In genomic region chr17:40382251-40382650, GRCh38 we compare ENCODE assay signal across 35 cellular contexts. TPM values are rescaled to one million over a fixed set of nuclear protein-coding genes. Genes with fewer than 3 reads are reported as not detected.
"Had no signal": no experiment of that assay in that cellular context is flagged by ENCODE, and none has a peak within 500 bp of the region (broad histone marks: within the 10 kb centered on the region; RNA-seq: fewer than 3 reads in every experiment).

No MANE protein-coding gene starts in this region.

- H3K36me3 Mint-ChIP-seq: activated CD4-positive, alpha-beta memory T cell treated with anti-CD3 and anti-CD28 coated beads for 36 hours; activated naive CD4-positive, alpha-beta T cell treated with anti-CD3 and anti-CD28 coated beads, Interleukin-2, amount 50 U/mL, for 24 hours had no signal

- DNase-seq: activated CD4-positive, alpha-beta memory T cell treated with anti-CD3 and anti-CD28 coated beads for 36 hours; activated CD4-positive, alpha-beta T cell treated with anti-CD3 and anti-CD28 coated beads for 36 hours; activated CD4-positive, alpha-beta T cell treated with anti-CD3 and anti-CD28 coated beads, Interleukin-2, amount 10 ng/mL, durations not matched to agents 24 days and 14 days; activated CD4-positive, CD25-positive, alpha-beta regulatory T cell; activated CD4-positive, CD25-positive, alpha-beta regulatory T cell treated with anti-CD3 and anti-CD28 coated beads, Interleukin-2, amount 50 U/mL, for 72 hours; activated CD8-positive, alpha-beta memory T cell treated with anti-CD3 and anti-CD28 coated beads, Interleukin-2, amount 10 ng/mL, durations not matched to agents 7 days and 5 days; activated CD8-positive, alpha-beta memory T cell treated with anti-CD3 and anti-CD28 coated beads, Interleukin-2, amount 50 U/mL, for 4 hours; activated CD8-positive, alpha-beta T cell treated with anti-CD3 and anti-CD28 coated beads, Interleukin-2, amount 10 ng/mL, durations not matched to agents 7 days and 5 days; activated effector memory CD4-positive, alpha-beta T cell treated with anti-CD3 and anti-CD28 coated beads, Interleukin-2, amount 50 U/mL, for 16 hours; activated naive CD4-positive, alpha-beta T cell treated with anti-CD3 and anti-CD28 coated beads for 36 hours; activated naive CD8-positive, alpha-beta T cell treated with anti-CD3 and anti-CD28 coated beads for 36 hours; activated naive CD8-positive, alpha-beta T cell treated with anti-CD3 and anti-CD28 coated beads, Interleukin-2, amount 50 U/mL, for 24 hours; activated T-cell treated with anti-CD3 and anti-CD28 coated beads, Interleukin-2, amount 50 U/mL, for 1 hour; activated T-cell treated with anti-CD3 and anti-CD28 coated beads, Interleukin-2, amount 50 U/mL, for 48 hours; brain microvascular endothelial cell; dorsolateral prefrontal cortex; effector memory CD4-positive, alpha-beta T cell; erythroblast; heart right ventricle; T-helper 1 cell; T-helper 17 cell; T1000 had no signal

- H3K4me3 ChIP-seq: ascending aorta, coronary artery, dorsolateral prefrontal cortex, esophagus muscularis mucosa, gastroesophageal sphincter, heart right ventricle, hepatocyte had no signal

- H3K4me3 Mint-ChIP-seq: activated CD4-positive, alpha-beta memory T cell treated with anti-CD3 and anti-CD28 coated beads for 36 hours; activated CD4-positive, alpha-beta T cell treated with anti-CD3 and anti-CD28 coated beads for 36 hours; activated CD4-positive, alpha-beta T cell treated with anti-CD3 and anti-CD28 coated beads, Interleukin-2, amount 10 ng/mL, durations not matched to agents 24 days and 14 days; activated CD8-positive, alpha-beta memory T cell treated with anti-CD3 and anti-CD28 coated beads, Interleukin-2, amount 10 ng/mL, durations not matched to agents 7 days and 5 days; activated CD8-positive, alpha-beta T cell treated with anti-CD3 and anti-CD28 coated beads, Interleukin-2, amount 10 ng/mL, durations not matched to agents 7 days and 5 days; activated naive CD4-positive, alpha-beta T cell treated with anti-CD3 and anti-CD28 coated beads for 36 hours; activated naive CD4-positive, alpha-beta T cell treated with anti-CD3 and anti-CD28 coated beads, Interleukin-2, amount 50 U/mL, for 24 hours; activated naive CD8-positive, alpha-beta T cell treated with anti-CD3 and anti-CD28 coated beads for 36 hours; activated naive CD8-positive, alpha-beta T cell treated with anti-CD3 and anti-CD28 coated beads, Interleukin-2, amount 50 U/mL, for 24 hours; activated T-helper 1 cell treated with anti-CD3 and anti-CD28 coated beads, Interleukin-12 subunit alpha, Interleukin-12 subunit beta, Interleukin-2, Interleukin-4 antibody, amounts not matched to agents 30 ng/mL and 10 ng/mL and 1 ng/mL, durations not matched to agents 14 hours and 24 hours and 36 hours; central memory CD8-positive, alpha-beta T cell; dendritic cell treated with granulocyte-macrophage colony-stimulating factor and Interleukin-4, amounts not matched to agents 40 ng/mL and 50 ng/mL, for 4 days; T-helper 17 cell; T-helper 2 cell treated with Interferon-gamma antibody and Interleukin-4, amounts not matched to agents 5 μg/mL and 100 μg/mL, for 36 hours had no signal

- H3K4me1 Mint-ChIP-seq: activated CD4-positive, alpha-beta T cell treated with anti-CD3 and anti-CD28 coated beads for 36 hours; activated CD4-positive, alpha-beta T cell treated with anti-CD3 and anti-CD28 coated beads, Interleukin-2, amount 10 ng/mL, durations not matched to agents 24 days and 14 days; activated CD8-positive, alpha-beta memory T cell treated with anti-CD3 and anti-CD28 coated beads, Interleukin-2, amount 10 ng/mL, durations not matched to agents 7 days and 5 days; activated naive CD4-positive, alpha-beta T cell treated with anti-CD3 and anti-CD28 coated beads, Interleukin-2, amount 50 U/mL, for 24 hours; activated naive CD8-positive, alpha-beta T cell treated with anti-CD3 and anti-CD28 coated beads for 36 hours; activated naive CD8-positive, alpha-beta T cell treated with anti-CD3 and anti-CD28 coated beads, Interleukin-2, amount 50 U/mL, for 24 hours; central memory CD8-positive, alpha-beta T cell; T-helper 17 cell had no signal

- H3K27me3 ChIP-seq: ascending aorta, brain microvascular endothelial cell, esophagus muscularis mucosa, hepatocyte had no signal

- H3K27me3 Mint-ChIP-seq: activated CD4-positive, alpha-beta memory T cell treated with anti-CD3 and anti-CD28 coated beads for 36 hours; activated CD4-positive, alpha-beta T cell treated with anti-CD3 and anti-CD28 coated beads for 36 hours; activated CD4-positive, alpha-beta T cell treated with anti-CD3 and anti-CD28 coated beads, Interleukin-2, amount 10 ng/mL, durations not matched to agents 24 days and 14 days; activated naive CD4-positive, alpha-beta T cell treated with anti-CD3 and anti-CD28 coated beads, Interleukin-2, amount 50 U/mL, for 24 hours; activated naive CD8-positive, alpha-beta T cell treated with anti-CD3 and anti-CD28 coated beads, Interleukin-2, amount 50 U/mL, for 24 hours; central memory CD8-positive, alpha-beta T cell had no signal

- H3K9me3 Mint-ChIP-seq: activated CD4-positive, alpha-beta memory T cell treated with anti-CD3 and anti-CD28 coated beads for 36 hours; activated CD4-positive, alpha-beta T cell treated with anti-CD3 and anti-CD28 coated beads, Interleukin-2, amount 10 ng/mL, durations not matched to agents 24 days and 14 days; activated naive CD4-positive, alpha-beta T cell treated with anti-CD3 and anti-CD28 coated beads for 36 hours; activated naive CD4-positive, alpha-beta T cell treated with anti-CD3 and anti-CD28 coated beads, Interleukin-2, amount 50 U/mL, for 24 hours; activated naive CD8-positive, alpha-beta T cell treated with anti-CD3 and anti-CD28 coated beads for 36 hours; activated naive CD8-positive, alpha-beta T cell treated with anti-CD3 and anti-CD28 coated beads, Interleukin-2, amount 50 U/mL, for 24 hours; activated T-helper 1 cell treated with anti-CD3 and anti-CD28 coated beads, Interleukin-12 subunit alpha, Interleukin-12 subunit beta, Interleukin-2, Interleukin-4 antibody, amounts not matched to agents 30 ng/mL and 10 ng/mL and 1 ng/mL, durations not matched to agents 14 hours and 24 hours and 36 hours; activated T-helper 2 cell treated with anti-CD3 and anti-CD28 coated beads, Interferon-gamma antibody, Interleukin-2, Interleukin-4, amounts not matched to agents 10 μg/mL and 5 μg/mL and 100 μg/mL, durations not matched to agents 14 hours and 24 hours and 36 hours; central memory CD8-positive, alpha-beta T cell; dendritic cell treated with granulocyte-macrophage colony-stimulating factor and Interleukin-4, amounts not matched to agents 40 ng/mL and 50 ng/mL, for 4 days; T-helper 2 cell treated with Interferon-gamma antibody and Interleukin-4, amounts not matched to agents 5 μg/mL and 100 μg/mL, for 36 hours had no signal

- H3K27ac Mint-ChIP-seq: activated CD4-positive, alpha-beta memory T cell treated with anti-CD3 and anti-CD28 coated beads for 36 hours; activated CD4-positive, alpha-beta T cell treated with anti-CD3 and anti-CD28 coated beads for 36 hours; activated CD4-positive, alpha-beta T cell treated with anti-CD3 and anti-CD28 coated beads, Interleukin-2, amount 10 ng/mL, durations not matched to agents 24 days and 14 days; activated CD8-positive, alpha-beta memory T cell treated with anti-CD3 and anti-CD28 coated beads, Interleukin-2, amount 10 ng/mL, durations not matched to agents 7 days and 5 days; activated CD8-positive, alpha-beta T cell treated with anti-CD3 and anti-CD28 coated beads, Interleukin-2, amount 10 ng/mL, durations not matched to agents 7 days and 5 days; activated naive CD4-positive, alpha-beta T cell treated with anti-CD3 and anti-CD28 coated beads for 36 hours; activated naive CD4-positive, alpha-beta T cell treated with anti-CD3 and anti-CD28 coated beads, Interleukin-2, amount 50 U/mL, for 24 hours; activated naive CD8-positive, alpha-beta T cell treated with anti-CD3 and anti-CD28 coated beads for 36 hours; activated naive CD8-positive, alpha-beta T cell treated with anti-CD3 and anti-CD28 coated beads, Interleukin-2, amount 50 U/mL, for 24 hours; activated T-helper 1 cell treated with anti-CD3 and anti-CD28 coated beads, Interleukin-12 subunit alpha, Interleukin-12 subunit beta, Interleukin-2, Interleukin-4 antibody, amounts not matched to agents 30 ng/mL and 10 ng/mL and 1 ng/mL, durations not matched to agents 14 hours and 24 hours and 36 hours; activated T-helper 2 cell treated with anti-CD3 and anti-CD28 coated beads, Interferon-gamma antibody, Interleukin-2, Interleukin-4, amounts not matched to agents 10 μg/mL and 5 μg/mL and 100 μg/mL, durations not matched to agents 14 hours and 24 hours and 36 hours; dendritic cell treated with granulocyte-macrophage colony-stimulating factor and Interleukin-4, amounts not matched to agents 40 ng/mL and 50 ng/mL, for 4 days; T-helper 17 cell; T-helper 2 cell treated with Interferon-gamma antibody and Interleukin-4, amounts not matched to agents 5 μg/mL and 100 μg/mL, for 36 hours had no signal

- H3K9me3 ChIP-seq: ascending aorta, esophagus muscularis mucosa, gastroesophageal sphincter, heart right ventricle had no signal

- H3K4me1 ChIP-seq: ascending aorta, esophagus muscularis mucosa, foreskin keratinocyte, gastroesophageal sphincter, heart right ventricle had no signal

- H3K36me3 ChIP-seq: ascending aorta, brain microvascular endothelial cell, esophagus muscularis mucosa, gastroesophageal sphincter, heart right ventricle had no signal

- H3K27ac ChIP-seq: ascending aorta, brain microvascular endothelial cell, coronary artery, dorsolateral prefrontal cortex, esophagus muscularis mucosa, foreskin keratinocyte, gastroesophageal sphincter, heart right ventricle, hepatocyte had no signal

RNA-seq across cellular contexts. Expression of gene GJD3, which starts 17.7 kb away (rescaled TPM):
- total RNA-seq: activated CD4-positive, alpha-beta T cell treated with anti-CD3 and anti-CD28 coated beads for 36 hours; activated CD8-positive, alpha-beta memory T cell treated with anti-CD3 and anti-CD28 coated beads for 36 hours; activated CD8-positive, alpha-beta memory T cell treated with anti-CD3 and anti-CD28 coated beads, Interleukin-2, amount 10 ng/mL, durations not matched to agents 7 days and 5 days; activated naive CD4-positive, alpha-beta T cell treated with anti-CD3 and anti-CD28 coated beads for 36 hours; activated naive CD8-positive, alpha-beta T cell treated with anti-CD3 and anti-CD28 coated beads for 36 hours; ascending aorta; foreskin keratinocyte; T-helper 17 cell had no signal
- polyA plus RNA-seq: foreskin keratinocyte had no signal
